In the genomic region with DNA sequence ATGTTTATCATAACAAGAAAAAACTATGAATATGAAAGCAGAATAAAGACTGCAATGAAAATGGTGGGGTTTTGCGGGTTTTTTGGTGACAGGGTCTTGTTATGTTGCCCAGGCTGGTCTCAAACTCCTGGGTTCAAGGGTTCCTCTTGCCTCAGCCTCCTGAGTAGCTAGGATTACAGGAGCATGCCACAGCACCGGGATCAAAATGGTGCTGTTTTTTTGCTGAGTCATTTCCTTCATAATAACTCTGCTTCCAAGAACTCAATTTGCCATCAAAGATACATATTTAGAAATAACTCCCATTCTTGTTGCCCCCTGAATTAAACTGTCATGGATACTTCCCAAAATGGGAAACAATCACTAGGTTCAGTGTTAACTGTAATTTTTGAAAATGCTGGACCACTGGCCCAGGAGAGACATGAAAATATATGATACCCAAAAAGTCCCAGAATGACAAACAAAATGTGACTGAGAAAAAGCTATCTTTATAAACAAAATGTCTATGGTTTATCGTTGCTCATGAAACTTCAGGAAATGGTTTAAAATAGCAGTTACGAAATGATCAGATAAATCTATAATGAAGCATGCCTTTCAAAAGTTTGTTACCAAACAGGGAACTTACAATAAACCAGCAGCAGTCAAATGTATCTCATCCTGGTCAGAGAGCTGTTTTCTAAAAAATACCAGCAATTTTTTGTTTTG, we compare ENCODE assay signal across 1 cellular context.
A peak's percentile ranks its signal among the peaks of the same experiment; 100 is the strongest.
TF ChIP-seq lines count a peak whose summit lies in the region.

No MANE protein-coding gene starts in this region.

TF ChIP-seq in K562, 482 proteins besides CTCF, POLR2A, EP300 and RAD21 (continued from another document and continues in another):
- TF ChIP-seq, protein P1, sequence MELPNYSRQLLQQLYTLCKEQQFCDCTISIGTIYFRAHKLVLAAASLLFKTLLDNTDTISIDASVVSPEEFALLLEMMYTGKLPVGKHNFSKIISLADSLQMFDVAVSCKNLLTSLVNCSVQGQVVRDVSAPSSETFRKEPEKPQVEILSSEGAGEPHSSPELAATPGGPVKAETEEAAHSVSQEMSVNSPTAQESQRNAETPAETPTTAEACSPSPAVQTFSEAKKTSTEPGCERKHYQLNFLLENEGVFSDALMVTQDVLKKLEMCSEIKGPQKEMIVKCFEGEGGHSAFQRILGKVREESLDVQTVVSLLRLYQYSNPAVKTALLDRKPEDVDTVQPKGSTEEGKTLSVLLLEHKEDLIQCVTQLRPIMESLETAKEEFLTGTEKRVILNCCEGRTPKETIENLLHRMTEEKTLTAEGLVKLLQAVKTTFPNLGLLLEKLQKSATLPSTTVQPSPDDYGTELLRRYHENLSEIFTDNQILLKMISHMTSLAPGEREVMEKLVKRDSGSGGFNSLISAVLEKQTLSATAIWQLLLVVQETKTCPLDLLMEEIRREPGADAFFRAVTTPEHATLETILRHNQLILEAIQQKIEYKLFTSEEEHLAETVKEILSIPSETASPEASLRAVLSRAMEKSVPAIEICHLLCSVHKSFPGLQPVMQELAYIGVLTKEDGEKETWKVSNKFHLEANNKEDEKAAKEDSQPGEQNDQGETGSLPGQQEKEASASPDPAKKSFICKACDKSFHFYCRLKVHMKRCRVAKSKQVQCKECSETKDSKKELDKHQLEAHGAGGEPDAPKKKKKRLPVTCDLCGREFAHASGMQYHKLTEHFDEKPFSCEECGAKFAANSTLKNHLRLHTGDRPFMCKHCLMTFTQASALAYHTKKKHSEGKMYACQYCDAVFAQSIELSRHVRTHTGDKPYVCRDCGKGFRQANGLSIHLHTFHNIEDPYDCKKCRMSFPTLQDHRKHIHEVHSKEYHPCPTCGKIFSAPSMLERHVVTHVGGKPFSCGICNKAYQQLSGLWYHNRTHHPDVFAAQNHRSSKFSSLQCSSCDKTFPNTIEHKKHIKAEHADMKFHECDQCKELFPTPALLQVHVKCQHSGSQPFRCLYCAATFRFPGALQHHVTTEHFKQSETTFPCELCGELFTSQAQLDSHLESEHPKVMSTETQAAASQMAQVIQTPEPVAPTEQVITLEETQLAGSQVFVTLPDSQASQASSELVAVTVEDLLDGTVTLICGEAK (IDR thresholded peaks at IDR 0.05), result no peak; the same call in 1 of the 2 replicates
- TF ChIP-seq, protein P1 (CRISPR knock-in tag; IDR thresholded peaks at IDR 0.05), result no peak
- no peak for TF ChIP-seq SMARCA5 (IDR thresholded peaks at IDR 0.05)
- TF ChIP-seq POLR2G (IDR thresholded peaks at IDR 0.05; ENCODE audit: low read depth, low read length), result no peak
- TF ChIP-seq LEF1 (IDR thresholded peaks at IDR 0.05), result no peak; the same call in 1 of the 2 replicates
- no peak for TF ChIP-seq NUFIP1 (IDR thresholded peaks at IDR 0.05; ENCODE audit: partially characterized antibody)
- 0 out of 2 replicates have a peak, but pooled peaks have one; percentile 6 for TF ChIP-seq DIDO1 (tag; IDR thresholded peaks at IDR 0.05; ENCODE audit: low read depth)
- TF ChIP-seq, protein P2, sequence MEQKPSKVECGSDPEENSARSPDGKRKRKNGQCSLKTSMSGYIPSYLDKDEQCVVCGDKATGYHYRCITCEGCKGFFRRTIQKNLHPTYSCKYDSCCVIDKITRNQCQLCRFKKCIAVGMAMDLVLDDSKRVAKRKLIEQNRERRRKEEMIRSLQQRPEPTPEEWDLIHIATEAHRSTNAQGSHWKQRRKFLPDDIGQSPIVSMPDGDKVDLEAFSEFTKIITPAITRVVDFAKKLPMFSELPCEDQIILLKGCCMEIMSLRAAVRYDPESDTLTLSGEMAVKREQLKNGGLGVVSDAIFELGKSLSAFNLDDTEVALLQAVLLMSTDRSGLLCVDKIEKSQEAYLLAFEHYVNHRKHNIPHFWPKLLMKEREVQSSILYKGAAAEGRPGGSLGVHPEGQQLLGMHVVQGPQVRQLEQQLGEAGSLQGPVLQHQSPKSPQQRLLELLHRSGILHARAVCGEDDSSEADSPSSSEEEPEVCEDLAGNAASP (IDR thresholded peaks at IDR 0.05), result no peak
- TF ChIP-seq SIRT6 (IDR thresholded peaks at IDR 0.05; ENCODE audit: low read depth, low read length), result no peak
- no peak for TF ChIP-seq CBX5 (IDR thresholded peaks at IDR 0.05; ENCODE audit: borderline replicate concordance, low read depth)
- TF ChIP-seq GTF2A2 (tag; IDR thresholded peaks at IDR 0.05), result peak; percentile 75
- TF ChIP-seq, protein P3, sequence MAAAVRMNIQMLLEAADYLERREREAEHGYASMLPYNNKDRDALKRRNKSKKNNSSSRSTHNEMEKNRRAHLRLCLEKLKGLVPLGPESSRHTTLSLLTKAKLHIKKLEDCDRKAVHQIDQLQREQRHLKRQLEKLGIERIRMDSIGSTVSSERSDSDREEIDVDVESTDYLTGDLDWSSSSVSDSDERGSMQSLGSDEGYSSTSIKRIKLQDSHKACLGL (CRISPR knock-in tag; IDR thresholded peaks at IDR 0.05; ENCODE audit: borderline replicate concordance, poor library complexity, severe bottlenecking), result peak; percentile 30
- no peak for TF ChIP-seq SIN3A (IDR thresholded peaks at IDR 0.05; ENCODE audit: borderline replicate concordance in 2 of 2, control insufficient read depth in 1 of 2, low read depth in 2 of 2, low read length in 2 of 2)
- TF ChIP-seq HSF4 (CRISPR knock-in tag; IDR thresholded peaks at IDR 0.05; ENCODE audit: borderline replicate concordance), result no peak
- no peak for TF ChIP-seq ZNF124 (CRISPR knock-in tag; IDR thresholded peaks at IDR 0.05)
- no peak for TF ChIP-seq SRSF1 (IDR thresholded peaks at IDR 0.05; ENCODE audit: low read depth, low read length)
- TF ChIP-seq NFE2L1 (tag; IDR thresholded peaks at IDR 0.05; ENCODE audit: borderline replicate concordance, low read depth), result peak; percentile 100
- TF ChIP-seq, protein P4, sequence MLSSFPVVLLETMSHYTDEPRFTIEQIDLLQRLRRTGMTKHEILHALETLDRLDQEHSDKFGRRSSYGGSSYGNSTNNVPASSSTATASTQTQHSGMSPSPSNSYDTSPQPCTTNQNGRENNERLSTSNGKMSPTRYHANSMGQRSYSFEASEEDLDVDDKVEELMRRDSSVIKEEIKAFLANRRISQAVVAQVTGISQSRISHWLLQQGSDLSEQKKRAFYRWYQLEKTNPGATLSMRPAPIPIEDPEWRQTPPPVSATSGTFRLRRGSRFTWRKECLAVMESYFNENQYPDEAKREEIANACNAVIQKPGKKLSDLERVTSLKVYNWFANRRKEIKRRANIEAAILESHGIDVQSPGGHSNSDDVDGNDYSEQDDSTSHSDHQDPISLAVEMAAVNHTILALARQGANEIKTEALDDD (IDR thresholded peaks at IDR 0.05), result no peak
- no peak for TF ChIP-seq EGR1 (conservative IDR thresholded peaks at IDR 0.05)
- TF ChIP-seq KLF6 (CRISPR knock-in tag; IDR thresholded peaks at IDR 0.05; ENCODE audit: borderline replicate concordance), result no peak
- TF ChIP-seq BDP1 (IDR thresholded peaks at IDR 0.05; ENCODE audit: insufficient read depth, insufficient read length), result no peak
- no peak for TF ChIP-seq ZNF134 (CRISPR knock-in tag; conservative IDR thresholded peaks at IDR 0.05)
- TF ChIP-seq TBP (optimal IDR thresholded peaks at IDR 0.05; ENCODE audit: low read depth, low read length), result peak; percentile 41
- TF ChIP-seq, protein P5, sequence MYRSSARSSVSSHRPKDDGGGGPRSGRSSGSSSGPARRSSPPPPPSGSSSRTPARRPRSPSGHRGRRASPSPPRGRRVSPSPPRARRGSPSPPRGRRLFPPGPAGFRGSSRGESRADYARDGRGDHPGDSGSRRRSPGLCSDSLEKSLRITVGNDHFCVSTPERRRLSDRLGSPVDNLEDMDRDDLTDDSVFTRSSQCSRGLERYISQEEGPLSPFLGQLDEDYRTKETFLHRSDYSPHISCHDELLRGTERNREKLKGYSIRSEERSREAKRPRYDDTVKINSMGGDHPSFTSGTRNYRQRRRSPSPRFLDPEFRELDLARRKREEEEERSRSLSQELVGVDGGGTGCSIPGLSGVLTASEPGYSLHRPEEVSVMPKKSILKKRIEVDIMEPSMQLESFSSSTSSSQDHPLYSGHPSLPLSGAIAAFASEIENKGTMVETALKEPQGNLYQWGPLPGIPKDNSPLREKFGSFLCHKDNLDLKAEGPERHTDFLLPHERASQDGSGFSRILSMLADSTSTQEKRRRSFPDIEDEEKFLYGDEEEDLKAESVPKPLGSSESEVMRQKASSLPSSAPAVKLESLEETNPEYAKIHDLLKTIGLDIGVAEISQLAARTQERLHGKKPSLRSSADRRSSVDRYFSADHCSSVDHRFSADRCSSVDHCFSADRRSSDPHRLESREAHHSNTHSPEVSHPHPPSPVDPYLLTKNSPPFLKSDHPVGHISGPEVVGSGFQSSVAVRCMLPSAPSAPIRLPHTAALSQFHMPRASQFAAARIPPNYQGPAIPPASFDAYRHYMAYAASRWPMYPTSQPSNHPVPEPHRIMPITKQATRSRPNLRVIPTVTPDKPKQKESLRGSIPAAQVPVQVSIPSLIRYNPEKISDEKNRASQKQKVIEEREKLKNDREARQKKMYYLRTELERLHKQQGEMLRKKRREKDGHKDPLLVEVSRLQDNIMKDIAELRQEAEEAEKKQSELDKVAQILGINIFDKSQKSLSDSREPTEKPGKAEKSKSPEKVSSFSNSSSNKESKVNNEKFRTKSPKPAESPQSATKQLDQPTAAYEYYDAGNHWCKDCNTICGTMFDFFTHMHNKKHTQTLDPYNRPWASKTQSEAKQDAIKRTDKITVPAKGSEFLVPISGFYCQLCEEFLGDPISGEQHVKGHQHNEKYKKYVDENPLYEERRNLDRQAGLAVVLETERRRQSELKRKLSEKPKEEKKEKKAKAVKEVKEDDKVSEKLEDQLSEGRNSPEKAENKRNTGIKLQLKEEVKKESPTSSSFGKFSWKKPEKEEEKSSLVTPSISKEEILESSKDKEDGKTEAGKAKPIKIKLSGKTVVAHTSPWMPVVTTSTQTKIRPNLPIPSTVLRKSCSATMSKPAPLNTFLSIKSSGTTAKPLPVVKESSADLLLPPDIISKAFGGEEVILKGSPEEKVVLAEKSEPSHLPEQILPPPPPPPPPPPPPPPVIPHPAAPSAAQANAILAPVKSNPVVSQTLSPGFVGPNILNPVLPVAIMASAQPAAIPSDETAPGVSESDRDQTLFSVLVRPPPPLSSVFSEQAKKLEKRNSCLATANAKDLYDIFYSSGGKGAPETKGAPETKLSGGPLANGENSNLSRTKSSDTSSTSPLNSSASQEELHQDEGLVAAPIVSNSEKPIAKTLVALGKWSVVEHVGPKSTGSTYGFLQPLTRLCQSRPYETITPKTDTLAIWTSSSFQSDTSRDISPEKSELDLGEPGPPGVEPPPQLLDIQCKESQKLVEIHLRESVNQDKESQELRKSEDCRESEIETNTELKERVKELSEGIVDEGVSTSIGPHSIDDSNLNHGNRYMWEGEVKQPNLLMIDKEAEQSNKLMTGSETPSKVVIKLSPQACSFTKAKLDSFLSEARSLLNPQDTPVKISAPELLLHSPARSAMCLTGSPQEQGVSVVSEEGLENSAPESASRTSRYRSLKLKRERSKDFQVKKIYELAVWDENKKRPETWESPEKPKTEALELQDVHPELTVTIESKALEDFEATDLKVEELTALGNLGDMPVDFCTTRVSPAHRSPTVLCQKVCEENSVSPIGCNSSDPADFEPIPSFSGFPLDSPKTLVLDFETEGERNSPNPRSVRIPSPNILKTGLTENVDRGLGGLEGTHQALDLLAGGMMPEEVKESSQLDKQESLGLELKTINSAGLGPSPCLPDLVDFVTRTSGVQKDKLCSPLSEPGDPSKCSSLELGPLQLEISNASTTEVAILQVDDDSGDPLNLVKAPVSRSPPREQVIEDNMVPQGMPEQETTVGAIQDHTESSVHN (IDR thresholded peaks at IDR 0.05; ENCODE audit: borderline replicate concordance in 1 of 2, low read depth in 1 of 2), result peak in 1 of 2 experiments; percentile 22; a peak in 1 of 4 replicates
- 0 out of 2 replicates have a peak, but pooled peaks have one; percentile 48 for TF ChIP-seq SP1 (CRISPR knock-in tag; IDR thresholded peaks at IDR 0.05)
- peak; percentile 100 for TF ChIP-seq ZNF316 (IDR thresholded peaks at IDR 0.05)
- TF ChIP-seq MTF1 (CRISPR knock-in tag; IDR thresholded peaks at IDR 0.05; ENCODE audit: borderline replicate concordance), result no peak
- no peak for TF ChIP-seq ZBTB8A (IDR thresholded peaks at IDR 0.05; ENCODE audit: partially characterized antibody)
- peak; percentile 17; the same call in 1 of the 2 replicates for TF ChIP-seq ZNF75A (CRISPR knock-in tag; IDR thresholded peaks at IDR 0.05)
- TF ChIP-seq XRCC3 (IDR thresholded peaks at IDR 0.05), result no peak
- no peak for TF ChIP-seq SAFB2 (IDR thresholded peaks at IDR 0.05; ENCODE audit: borderline replicate concordance, low read depth, low read length, severe bottlenecking)
- TF ChIP-seq TARDBP (IDR thresholded peaks at IDR 0.05), result no peak
- TF ChIP-seq, protein P6, sequence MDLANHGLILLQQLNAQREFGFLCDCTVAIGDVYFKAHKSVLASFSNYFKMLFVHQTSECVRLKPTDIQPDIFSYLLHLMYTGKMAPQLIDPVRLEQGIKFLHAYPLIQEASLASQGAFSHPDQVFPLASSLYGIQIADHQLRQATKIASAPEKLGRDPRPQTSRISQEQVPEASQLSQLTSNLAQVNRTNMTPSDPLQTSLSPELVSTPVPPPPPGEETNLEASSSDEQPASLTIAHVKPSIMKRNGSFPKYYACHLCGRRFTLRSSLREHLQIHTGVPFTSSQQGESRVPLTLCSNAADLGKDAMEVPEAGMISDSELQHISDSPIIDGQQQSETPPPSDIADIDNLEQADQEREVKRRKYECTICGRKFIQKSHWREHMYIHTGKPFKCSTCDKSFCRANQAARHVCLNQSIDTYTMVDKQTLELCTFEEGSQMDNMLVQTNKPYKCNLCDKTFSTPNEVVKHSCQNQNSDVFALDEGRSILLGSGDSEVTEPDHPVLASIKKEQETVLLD (IDR thresholded peaks at IDR 0.05), result no peak
- peak; percentile 51; the same call in 1 of the 2 replicates for TF ChIP-seq PTTG1 (tag; IDR thresholded peaks at IDR 0.05; ENCODE audit: low read depth)
- no peak for TF ChIP-seq ZNF354B (CRISPR knock-in tag; IDR thresholded peaks at IDR 0.05)
- peak; percentile 78; the same call in 1 of the 2 replicates for TF ChIP-seq ELF2 (CRISPR knock-in tag; IDR thresholded peaks at IDR 0.05)
